In genomic region chr3:13896473-13897154, GRCh38 we compare ENCODE assay signal across 8 cellular contexts. TPM values are rescaled to one million over a fixed set of nuclear protein-coding genes. Genes with fewer than 3 reads are reported as not detected.
DNase-seq lines count a peak whose midpoint lies in the region; ATAC-seq and TF ChIP-seq lines count a peak whose summit lies in the region.

No MANE protein-coding gene starts in this region.

- H3K9me3 ChIP-seq in H9 (ENCODE audit: control insufficient read depth, low read depth, low read length), result peaks cover 10% of the 10 kb centered on the region
- H3K9me3 ChIP-seq in mucosa of stomach (ENCODE audit: control insufficient read depth, low read length), result no peaks in the 10 kb centered on the region
- H3K9me3 ChIP-seq in thymus (ENCODE audit: control insufficient read depth), result no peaks in the 10 kb centered on the region

- H3K36me3 ChIP-seq in mucosa of stomach (ENCODE audit: control insufficient read depth, insufficient read depth, low read length), result no peaks in the 10 kb centered on the region
- no peaks in the 10 kb centered on the region for H3K36me3 ChIP-seq in thymus (ENCODE audit: control insufficient read depth, insufficient read depth)

- H3T11ph ChIP-seq in H9 (ENCODE audit: low read length), result no peak overlapping the region

- no CpG with 5 or more reads among the region's 12 CpGs for WGBS in H9 (ENCODE audit: extremely low coverage, insufficient read length, low lambda C conversion rate)
- 30% methylated on average over 12 of the region's 12 CpGs for WGBS in thymus

- H3K9ac ChIP-seq in H9 (ENCODE audit: extremely low read depth, insufficient read length, low read length), result no peak overlapping the region
- peak overlapping the region; percentile 91 for H3K9ac ChIP-seq in mucosa of stomach (ENCODE audit: low read length)

- no peak overlapping the region for H3K4me3 ChIP-seq in mucosa of stomach (ENCODE audit: low read length)
- H3K4me3 ChIP-seq in thymus (ENCODE audit: low read length), result peak overlapping the region; percentile 72

- peak overlapping the region; percentile 72 for H3K4me2 ChIP-seq in H9 (ENCODE audit: insufficient read depth, insufficient read length, low read length)

- H3K27me3 ChIP-seq in H9 (ENCODE audit: insufficient read depth, low read length), result peaks cover 11% of the 10 kb centered on the region; the same call in 1 of the 2 replicates
- H3K27me3 ChIP-seq in mucosa of stomach (ENCODE audit: control insufficient read depth, insufficient read depth, low read length), result no peaks in the 10 kb centered on the region
- H3K27me3 ChIP-seq in thymus (ENCODE audit: control insufficient read depth, insufficient read depth), result no peaks in the 10 kb centered on the region

- H2AK5ac ChIP-seq in H9 (ENCODE audit: insufficient read length, low read length), result no peak overlapping the region

- H2BK20ac ChIP-seq in H9 (ENCODE audit: low read depth, low read length, poor library complexity, severe bottlenecking), result no peak overlapping the region

- no peak overlapping the region for H2BK5ac ChIP-seq in H9 (ENCODE audit: insufficient read length, low read length)

- H2BK15ac ChIP-seq in H9 (ENCODE audit: low read depth, low read length), result no peak overlapping the region

- no peak overlapping the region for H4K8ac ChIP-seq in H9 (replicated peaks; ENCODE audit: insufficient read length, low read depth, low read length)

- no peaks in the 10 kb centered on the region for H3K79me1 ChIP-seq in H9 (ENCODE audit: insufficient read depth, low read depth, low read length, poor library complexity, severe bottlenecking)

- H4K91ac ChIP-seq in H9 (ENCODE audit: insufficient read length, low read depth, low read length), result no peak overlapping the region

- no peaks in the 10 kb centered on the region for H4K20me1 ChIP-seq in H9 (ENCODE audit: control insufficient read depth, insufficient read depth, insufficient read length)

- H2BK12ac ChIP-seq in H9 (ENCODE audit: insufficient read length, low read depth, low read length), result no peak overlapping the region

- H3K27ac ChIP-seq in H9 (ENCODE audit: insufficient read length, low read depth, low read length) (no peak overlapping the region), epithelial cell of prostate (peak overlapping the region; percentile 29), thymus (ENCODE audit: low read depth) (no peak overlapping the region)

- H3K36me3 Mint-ChIP-seq in H9 (ENCODE audit: insufficient read depth in 1 of 3, low read depth in 3 of 3), result peaks cover 0 to 3% (median 0%) of the 10 kb centered on the region in 3 experiments; a peak in 4 of 7 replicates

- no peak for ATAC-seq in GM19328 (IDR thresholded peaks at IDR 0.05; ENCODE audit: unreplicated experiment)

- H3K4me3 Mint-ChIP-seq in H9, result peak overlapping the region; percentile 83 to 87

- no peak overlapping the region for H2BK120ac ChIP-seq in H9 (ENCODE audit: low read depth, low read length, poor library complexity, severe bottlenecking)

- H3K18ac ChIP-seq in H9 (ENCODE audit: insufficient read length, low read depth, low read length), result no peak overlapping the region

- no peaks in the 10 kb centered on the region for H3K79me2 ChIP-seq in H9 (ENCODE audit: insufficient read depth, low read length)

- peak; percentile 92 for TF ChIP-seq CTCF in H9 (conservative IDR thresholded peaks at IDR 0.05)

- DNase-seq in COR-L47 (lab: John Stamatoyannopoulos, UW) (peak; percentile 31), H9 (peak; percentile 72), NCI-H226 (peak; percentile 48), epithelial cell of prostate (ENCODE audit: low read depth, low spot score) (no peak)
- peak; percentile 52 for DNase-seq in activated CD4-positive, alpha-beta T cell treated with anti-CD3 and anti-CD28 coated beads, Interleukin-2, amount 50 U/mL, for 1 hour

- H3K9me3 Mint-ChIP-seq in H9, result peaks cover 25 to 26% of the 10 kb centered on the region in 2 experiments

- peaks cover 50% of the 10 kb centered on the region for H3K27me3 Mint-ChIP-seq in H9 (ENCODE audit: low read depth)

- H3K14ac ChIP-seq in H9 (ENCODE audit: insufficient read depth, low read length), result no peak overlapping the region

- no peak overlapping the region for H2AFZ ChIP-seq in H9 (ENCODE audit: low read length)

- H3K56ac ChIP-seq in H9 (ENCODE audit: insufficient read length, low read depth, low read length), result no peak overlapping the region

- peaks cover 5 to 9% of the 10 kb centered on the region in 2 experiments for H3K4me1 Mint-ChIP-seq in H9

- no peak overlapping the region for H3K23ac ChIP-seq in H9 (ENCODE audit: insufficient read length, low read depth, low read length)

- H3K4ac ChIP-seq in H9 (ENCODE audit: low read depth, low read length), result no peak overlapping the region

- H3K23me2 ChIP-seq in H9 (ENCODE audit: insufficient read length, low read depth, low read length, poor library complexity, severe bottlenecking), result peaks cover 8% of the 10 kb centered on the region

- no peak overlapping the region for H4K5ac ChIP-seq in H9 (ENCODE audit: insufficient read length, low read depth, low read length)

- no peak overlapping the region for H3K27ac Mint-ChIP-seq in H9

- H3K4me1 ChIP-seq in H9 (ENCODE audit: insufficient read depth, low read length) (no peaks in the 10 kb centered on the region; the same call in 1 of the 2 replicates), mucosa of stomach (ENCODE audit: control insufficient read depth, insufficient read depth, low read length) (peaks cover 12% of the 10 kb centered on the region), thymus (ENCODE audit: control insufficient read depth, insufficient read depth, low read length) (no peaks in the 10 kb centered on the region)

RNA-seq across cellular contexts. Expression of gene WNT7A, which starts 16.7 kb away (rescaled TPM):
- not detected in 2 replicates for total RNA-seq in H9 (2021)
- 0.14 TPM for polyA plus RNA-seq in thymus
